ENCODE assay signal across 8 cellular contexts in genomic region chr5:79774171-79774854, GRCh38.
DNase-seq lines count a peak whose midpoint lies in the region; ATAC-seq and TF ChIP-seq lines count a peak whose summit lies in the region.

No MANE protein-coding gene starts in this region.

- TF ChIP-seq POLR2A in testis (IDR thresholded peaks at IDR 0.05): no peak

- H3K9ac ChIP-seq in OCI-LY1 (ENCODE audit: low read length): no peak overlapping the region

- H2AFZ ChIP-seq in OCI-LY1 (ENCODE audit: low read length): no peak overlapping the region

- H3K4me3 ChIP-seq in OCI-LY1 (ENCODE audit: low read depth, low read length, poor library complexity, severe bottlenecking) (no peak overlapping the region), fibroblast of the aortic adventitia (ENCODE audit: low read depth, low read length) (no peak overlapping the region), testis (no peak overlapping the region)

- H3K27me3 ChIP-seq in OCI-LY1 (ENCODE audit: insufficient read depth, low read length): no peaks in the 10 kb centered on the region
- H3K27me3 ChIP-seq in testis: no peaks in the 10 kb centered on the region

- no peaks in the 10 kb centered on the region for H4K20me1 ChIP-seq in OCI-LY1 (ENCODE audit: insufficient read depth, low read length)

- no peaks in the 10 kb centered on the region for H3F3A ChIP-seq in OCI-LY1 (ENCODE audit: insufficient read depth, low read length)

- H3K27ac ChIP-seq in OCI-LY1 (ENCODE audit: low read depth, low read length, poor library complexity, severe bottlenecking) (no peak overlapping the region), testis (no peak overlapping the region)

- H3K9me3 Mint-ChIP-seq in activated naive CD4-positive, alpha-beta T cell treated with anti-CD3 and anti-CD28 coated beads, Interleukin-2, amount 50 U/mL, for 24 hours: no peaks in the 10 kb centered on the region

- intact Hi-C loops in testis (cut with DNase I; ENCODE audit: low total_unique reads): no loop called here

- peak overlapping the region; percentile 33 for H3K4me3 Mint-ChIP-seq in activated naive CD4-positive, alpha-beta T cell treated with anti-CD3 and anti-CD28 coated beads, Interleukin-2, amount 50 U/mL, for 24 hours

- DNase-seq in activated naive CD4-positive, alpha-beta T cell (lab: John Stamatoyannopoulos, UW): no peak
- DNase-seq in fibroblast of the aortic adventitia (ENCODE audit: low read depth): peak; percentile 12
- DNase-seq in testis: peak; percentile 38

- no peaks in the 10 kb centered on the region for H3K36me3 ChIP-seq in OCI-LY1 (ENCODE audit: insufficient read depth, low read length)
- no peaks in the 10 kb centered on the region for H3K36me3 ChIP-seq in testis (ENCODE audit: low read depth, missing control alignments)

- H3K9me3 ChIP-seq in OCI-LY1 (ENCODE audit: low read length) (no peaks in the 10 kb centered on the region), testis (no peaks in the 10 kb centered on the region)

- no peaks in the 10 kb centered on the region for H3K4me1 Mint-ChIP-seq in activated naive CD4-positive, alpha-beta T cell treated with anti-CD3 and anti-CD28 coated beads, Interleukin-2, amount 50 U/mL, for 24 hours

- H3K36me3 Mint-ChIP-seq in activated naive CD4-positive, alpha-beta T cell treated with anti-CD3 and anti-CD28 coated beads, Interleukin-2, amount 50 U/mL, for 24 hours: no peaks in the 10 kb centered on the region

- no peak overlapping the region for H3K27ac Mint-ChIP-seq in activated naive CD4-positive, alpha-beta T cell treated with anti-CD3 and anti-CD28 coated beads, Interleukin-2, amount 50 U/mL, for 24 hours

- H3K4me1 ChIP-seq in OCI-LY1 (ENCODE audit: insufficient read depth, low read length, severe bottlenecking) (no peaks in the 10 kb centered on the region), testis (no peaks in the 10 kb centered on the region)

- H3K9me2 ChIP-seq in OCI-LY1 (ENCODE audit: low read depth, low read length): no peaks in the 10 kb centered on the region

- 49 to 65% methylated on average over 13 of the region's 13 CpGs for WGBS in testis, 2 donors

- no peaks in the 10 kb centered on the region for H3K27me3 Mint-ChIP-seq in activated naive CD4-positive, alpha-beta T cell treated with anti-CD3 and anti-CD28 coated beads, Interleukin-2, amount 50 U/mL, for 24 hours

- peak; percentile 35; the same call in 1 of the 2 replicates for TF ChIP-seq CTCF in OCI-LY1 (IDR thresholded peaks at IDR 0.05; ENCODE audit: low read length)
- TF ChIP-seq CTCF in fibroblast of the aortic adventitia (IDR thresholded peaks at IDR 0.05; ENCODE audit: insufficient read depth, low read length): peak; percentile 28
- peak in 1 of 3 experiments; percentile 8 for TF ChIP-seq CTCF in testis (IDR thresholded peaks at IDR 0.05)

- no peak overlapping the region for H3K4me2 ChIP-seq in OCI-LY1 (ENCODE audit: low read length)

- ATAC-seq in HG03097 (IDR thresholded peaks at IDR 0.05; ENCODE audit: low FRiP score, unreplicated experiment): no peak
- ATAC-seq in HG03439 (IDR thresholded peaks at IDR 0.05; ENCODE audit: unreplicated experiment): no peak
- no peak for ATAC-seq in GM19035 (IDR thresholded peaks at IDR 0.05; ENCODE audit: unreplicated experiment)

- no peaks in the 10 kb centered on the region for H3K79me2 ChIP-seq in OCI-LY1 (ENCODE audit: insufficient read depth, low read length)

Comparison
In these comparisons a context has a peak if more than half of its experiments do, and no peak if none do; other contexts are left out.
1. DNase-seq: peak in fibroblast of the aortic adventitia (single experiment) and testis (single experiment); none in activated naive CD4-positive, alpha-beta T cell (0 of 4).